ENCODE assay signal across 8 cellular contexts in genomic region chr12:56299853-56300643, GRCh38. TPM values are rescaled to one million over a fixed set of nuclear protein-coding genes. Genes with fewer than 3 reads are reported as not detected.
DNase-seq lines count a peak whose midpoint lies in the region; ATAC-seq and TF ChIP-seq lines count a peak whose summit lies in the region.

CS (minus strand) TSS chr12:56300330; CDS start chr12:56300201, 129 bp downstream.

- no peaks in the 10 kb centered on the region for H3K9me3 Mint-ChIP-seq in activated CD4-positive, alpha-beta T cell treated with anti-CD3 and anti-CD28 coated beads for 36 hours (ENCODE audit: low read depth)

- no peaks in the 10 kb centered on the region for H3K27me3 Mint-ChIP-seq in activated CD4-positive, alpha-beta T cell treated with anti-CD3 and anti-CD28 coated beads for 36 hours

- H3K4me3 Mint-ChIP-seq in activated CD4-positive, alpha-beta T cell treated with anti-CD3 and anti-CD28 coated beads for 36 hours, result peak within 1 kb of the TSS; percentile 96

- POLR2A ChIA-PET in activated CD4-positive, alpha-beta T cell treated with anti-CD3 and anti-CD28 coated beads for 36 hours (lab: Charles Lee), result interaction anchor here (0.6 to 1.5 kb wide), 6 partner anchors 11 to 566 kb away, joined by 3 to 7 read pairs (median 3); partner anchors contain the start of gene IL23A

- peak; percentile 99 for DNase-seq in Ammon's horn (ENCODE audit: low spot score)
- DNase-seq in GM19238 (ENCODE audit: insufficient read length, low spot score), result peak; percentile 91
- peak; percentile 96 to 98 for DNase-seq in NCI-H524 (lab: John Stamatoyannopoulos, UW)
- DNase-seq in activated CD4-positive, alpha-beta T cell treated with anti-CD3 and anti-CD28 coated beads for 36 hours, result peak; percentile 99
- peak; percentile 99 for DNase-seq in choroid plexus epithelial cell (ENCODE audit: low read depth)
- peak; percentile 94 for DNase-seq in kidney glomerular epithelial cell (lab: John Stamatoyannopoulos, UW)
- DNase-seq in stimulated activated CD4-positive, alpha-beta T cell treated with anti-CD3 and anti-CD28 coated beads, Interleukin-1b, Interleukin-23, amount 100 ng/mL, for 1 hour (ENCODE audit: low read depth in 2 of 2), result peak; percentile 95 to 97

- H3K4me1 Mint-ChIP-seq in activated CD4-positive, alpha-beta T cell treated with anti-CD3 and anti-CD28 coated beads for 36 hours, result peaks cover 49% of the 10 kb centered on the region

- intact Hi-C loops in activated CD4-positive, alpha-beta T cell treated with anti-CD3 and anti-CD28 coated beads for 36 hours (cut with DNase I, micrococcal nuclease), result loop anchor here (1.0 to 2.0 kb wide), 16 partner anchors 16 to 181 kb away; partner anchors contain the start of genes ANKRD52 (in 1 of the 2), ESYT1 (in 1 of the 2), IL23A (in 1 of the 2) and MYL6 (in 1 of the 2)

- peaks cover 28% of the 10 kb centered on the region for H3K36me3 Mint-ChIP-seq in activated CD4-positive, alpha-beta T cell treated with anti-CD3 and anti-CD28 coated beads for 36 hours (ENCODE audit: low read depth)

- peak within 1 kb of the TSS; percentile 90 for H3K4me3 ChIP-seq in choroid plexus epithelial cell (ENCODE audit: low read depth, low read length)

- TF ChIP-seq CTCF in choroid plexus epithelial cell (conservative IDR thresholded peaks at IDR 0.05; ENCODE audit: low read depth, low read length), result no peak

- H3K27ac Mint-ChIP-seq in activated CD4-positive, alpha-beta T cell treated with anti-CD3 and anti-CD28 coated beads for 36 hours, result peak within 1 kb of the TSS; percentile 91

- peak; percentile 94 for ATAC-seq in HG03442 (IDR thresholded peaks at IDR 0.05; ENCODE audit: unreplicated experiment)
- peak; percentile 98 for ATAC-seq in activated CD4-positive, alpha-beta T cell treated with anti-CD3 and anti-CD28 coated beads for 36 hours

- CTCF ChIA-PET in activated CD4-positive, alpha-beta T cell treated with anti-CD3 and anti-CD28 coated beads for 36 hours (lab: Charles Lee), result interaction anchor here (0.5 to 1.2 kb wide), 5 partner anchors 8 to 157 kb away, joined by 3 to 4 read pairs (median 3); no protein-coding TSS in a partner anchor

RNA-seq across cellular contexts. Expression of gene CS, which starts in this region (rescaled TPM):
- total RNA-seq in activated CD4-positive, alpha-beta T cell treated with anti-CD3 and anti-CD28 coated beads for 36 hours, result 100 to 1,000 TPM; 197 to 293 TPM

Comparison
In these comparisons a context has a peak if more than half of its experiments do, and no peak if none do; other contexts are left out.
1. Peak in every context shown above with its lines: DNase-seq, ATAC-seq and H3K4me3 ChIP-seq.